Comparison of ENCODE assay signal across 9 cellular contexts in the genomic region with DNA sequence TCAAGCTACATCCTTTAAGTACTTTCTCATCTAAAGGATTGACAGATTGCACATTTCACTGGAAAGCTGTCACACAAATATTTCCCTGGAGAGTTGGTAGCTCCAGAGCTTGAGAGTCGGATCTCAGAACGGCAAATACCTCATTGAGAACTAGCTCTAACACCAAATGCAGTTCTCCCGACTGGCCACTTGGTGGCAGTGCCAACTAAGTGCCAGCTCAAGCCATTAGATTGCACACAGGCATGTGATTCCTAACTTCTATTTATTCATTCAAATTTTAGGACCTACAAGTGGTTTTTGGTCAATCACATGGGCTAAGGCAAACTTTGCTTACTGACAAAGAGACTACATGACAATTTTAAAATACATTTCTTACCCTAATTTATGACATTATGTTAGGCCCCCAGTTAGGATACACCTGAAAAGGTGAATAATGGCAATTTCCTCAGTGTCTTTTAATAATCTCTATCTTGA. TPM values are rescaled to one million over a fixed set of nuclear protein-coding genes. Genes with fewer than 3 reads are reported as not detected.
DNase-seq lines count a peak whose midpoint lies in the region; ATAC-seq and TF ChIP-seq lines count a peak whose summit lies in the region.
"Had no signal": no experiment of that assay in that cellular context is flagged by ENCODE, and none has a peak within 500 bp of the region (broad histone marks: within the 10 kb centered on the region; RNA-seq: fewer than 3 reads in every experiment).

No MANE protein-coding gene starts in this region.

- DNase-seq in CD8-positive, alpha-beta T cell, result peak in 6 of 7 experiments; percentile 5 to 51 (median 20)
- DNase-seq in NCI-H2107 (lab: John Stamatoyannopoulos, UW), result peak; percentile 12
- peak; percentile 42 for DNase-seq in WERI-Rb-1
- DNase-seq in effector CD4-positive, alpha-beta T cell, result peak; percentile 8
- peak in 1 of 2 experiments; percentile 56 for DNase-seq in mesothelial cell of epicardium (ENCODE audit: low spot score in 2 of 2, unreplicated experiment in 2 of 2)
- peak in 30 of 49 donors; percentile 2 to 69 (median 31) for DNase-seq in substantia nigra (lab: John Stamatoyannopoulos, UW)

- no peaks in the 10 kb centered on the region for H3K4me1 Mint-ChIP-seq in CD8-positive, alpha-beta T cell (ENCODE audit: low read depth)
- H3K4me1 Mint-ChIP-seq in mesothelial cell of epicardium, result no peaks in the 10 kb centered on the region

- no peaks in the 10 kb centered on the region for H3K9me3 Mint-ChIP-seq in CD8-positive, alpha-beta T cell
- H3K9me3 Mint-ChIP-seq in mesothelial cell of epicardium, result no peaks in the 10 kb centered on the region

- no peaks in the 10 kb centered on the region for H3K9me3 ChIP-seq in CD8-positive, alpha-beta T cell (ENCODE audit: low read length)
- no peaks in the 10 kb centered on the region for H3K9me3 ChIP-seq in WERI-Rb-1 (ENCODE audit: severe bottlenecking)

- H3K27ac ChIP-seq in CD8-positive, alpha-beta T cell (ENCODE audit: low read depth, low read length), result no peak overlapping the region
- H3K27ac ChIP-seq in WERI-Rb-1 (no peak overlapping the region), substantia nigra (ENCODE audit: low read depth, low read length, poor library complexity, severe bottlenecking) (no peak overlapping the region)

- POLR2A ChIA-PET in CD8-positive, alpha-beta T cell (lab: Charles Lee), result no interaction called here

- CTCF ChIA-PET in CD8-positive, alpha-beta T cell (lab: Charles Lee), result interaction anchor here (0.7 to 3.4 kb wide), 8 partner anchors 11 to 662 kb away, joined by 3 to 15 read pairs (median 4); no protein-coding TSS in a partner anchor

- ATAC-seq in CD8-positive, alpha-beta T cell, result peak; percentile 55
- ATAC-seq in GM19035 (IDR thresholded peaks at IDR 0.05; ENCODE audit: unreplicated experiment) (peak; percentile 94), HG03097 (IDR thresholded peaks at IDR 0.05; ENCODE audit: low FRiP score, unreplicated experiment) (peak; percentile 87)

- peaks cover 27% of the 10 kb centered on the region for H3K27me3 Mint-ChIP-seq in CD8-positive, alpha-beta T cell (ENCODE audit: low read depth)
- peaks cover 61% of the 10 kb centered on the region for H3K27me3 Mint-ChIP-seq in mesothelial cell of epicardium (ENCODE audit: low read depth)

- H3K4me1 ChIP-seq in CD8-positive, alpha-beta T cell (ENCODE audit: insufficient read depth, low read length), result no peaks in the 10 kb centered on the region

- intact Hi-C loops in CD8-positive, alpha-beta T cell (cut with DNase I, micrococcal nuclease), result loop anchor here (2.0 to 5.0 kb wide), 3 partner anchors 480 to 665 kb away; no protein-coding TSS in a partner anchor

- H3K4me3 ChIP-seq in CD8-positive, alpha-beta T cell (ENCODE audit: low read depth, low read length), result no peak overlapping the region
- H3K4me3 ChIP-seq in WERI-Rb-1 (ENCODE audit: low read depth, low read length), result no peak overlapping the region

- H3K36me3 ChIP-seq in CD8-positive, alpha-beta T cell (ENCODE audit: insufficient read depth, low read length), result no peaks in the 10 kb centered on the region
- no peaks in the 10 kb centered on the region for H3K36me3 ChIP-seq in WERI-Rb-1

- no peaks in the 10 kb centered on the region for H3K27me3 ChIP-seq in CD8-positive, alpha-beta T cell (ENCODE audit: insufficient read depth, low read length)
- H3K27me3 ChIP-seq in WERI-Rb-1 (ENCODE audit: insufficient read depth, low read depth, severe bottlenecking), result no peaks in the 10 kb centered on the region

- peak; percentile 85 for TF ChIP-seq CTCF in CD8-positive, alpha-beta T cell (IDR thresholded peaks at IDR 0.05)
- TF ChIP-seq CTCF in WERI-Rb-1 (IDR thresholded peaks at IDR 0.05; ENCODE audit: low read depth, low read length) (peak; percentile 90), mesothelial cell of epicardium (IDR thresholded peaks at IDR 0.05; ENCODE audit: unreplicated experiment) (peak; percentile 86)

- no peak overlapping the region for H3K27ac Mint-ChIP-seq in CD8-positive, alpha-beta T cell
- no peak overlapping the region for H3K27ac Mint-ChIP-seq in mesothelial cell of epicardium

- H3K4me3 Mint-ChIP-seq in CD8-positive, alpha-beta T cell, result no peak overlapping the region
- no peak overlapping the region for H3K4me3 Mint-ChIP-seq in mesothelial cell of epicardium

- H3K36me3 Mint-ChIP-seq in CD8-positive, alpha-beta T cell, result no peaks in the 10 kb centered on the region
- no peaks in the 10 kb centered on the region for H3K36me3 Mint-ChIP-seq in mesothelial cell of epicardium

RNA-seq across cellular contexts. Expression of a gene that starts 7.9 kb away (rescaled TPM):
- not detected for total RNA-seq in CD8-positive, alpha-beta T cell
- not detected in 3 replicates for total RNA-seq in mesothelial cell of epicardium
- total RNA-seq: T-helper 2 cell treated with Interferon-gamma antibody and Interleukin-4, amounts not matched to agents 100 ng/mL and 5 ng/mL, for 36 hours had no signal
